Comparison of ENCODE assay signal across 24 cellular contexts in the genomic region with DNA sequence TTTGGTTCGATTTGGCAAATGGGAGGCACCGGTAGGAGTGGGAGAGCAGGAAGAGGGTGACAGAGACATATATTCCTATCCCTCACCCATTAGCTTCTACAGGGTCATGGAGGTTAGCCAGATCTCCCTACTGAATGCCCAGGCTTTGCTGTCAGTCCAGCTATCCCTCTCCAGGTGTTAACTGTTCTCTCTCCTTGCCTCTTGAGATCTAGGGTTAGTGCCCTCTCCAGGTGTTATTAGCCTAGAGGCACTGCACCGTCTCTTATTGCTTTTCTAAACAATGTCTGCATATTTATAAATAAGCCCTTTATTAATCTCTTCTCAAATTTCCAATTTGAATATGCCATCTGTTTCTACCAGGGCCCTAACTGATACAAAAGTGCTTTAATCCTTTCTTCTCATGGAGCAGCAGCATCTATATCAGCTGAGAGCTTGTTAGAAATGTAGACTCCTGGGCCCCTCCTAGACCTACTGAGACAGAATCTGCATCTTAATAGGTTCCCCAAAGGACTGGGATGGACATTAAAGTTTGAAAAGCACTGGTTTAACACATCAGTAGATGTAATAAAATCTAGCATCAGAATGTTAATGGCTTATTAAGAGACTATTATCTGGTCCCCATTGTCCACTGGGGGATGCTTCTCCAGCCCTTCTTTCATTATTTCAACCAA.
DNase-seq lines count a peak whose midpoint lies in the region; TF ChIP-seq lines count a peak whose summit lies in the region.
"Had no signal": no experiment of that assay in that cellular context is flagged by ENCODE, and none has a peak within 500 bp of the region (broad histone marks: within the 10 kb centered on the region; RNA-seq: fewer than 3 reads in every experiment).

No MANE protein-coding gene starts in this region.

- no peak overlapping the region for H3K9ac ChIP-seq in NT2/D1 (ENCODE audit: insufficient read length, low read depth)
- H3K9ac ChIP-seq in iPS-20b (ENCODE audit: low read depth, low read length): no peak overlapping the region
- H3K9ac ChIP-seq: BLaER1 treated with 17β-estradiol and CSF1 and Interleukin-3, amounts not matched to agents 10 nM and 100 nM had no signal

- H3K27me3 ChIP-seq in NT2/D1 (ENCODE audit: insufficient read depth, insufficient read length) (no peaks in the 10 kb centered on the region), iPS-20b (ENCODE audit: insufficient read depth, low read length) (peaks cover 16% of the 10 kb centered on the region), ascending aorta (no peaks in the 10 kb centered on the region)
- H3K27me3 ChIP-seq: BLaER1 treated with 17β-estradiol and CSF1 and Interleukin-3, amounts not matched to agents 10 nM and 100 nM had no signal

- H3K9me3 ChIP-seq in NT2/D1 (ENCODE audit: insufficient read depth, low read length): peaks cover 30% of the 10 kb centered on the region; the same call in 1 of the 2 replicates
- peaks cover 12% of the 10 kb centered on the region; the same call in 1 of the 2 replicates for H3K9me3 ChIP-seq in iPS-20b (ENCODE audit: insufficient read depth, low read depth, low read length)
- no peaks in the 10 kb centered on the region for H3K9me3 ChIP-seq in ascending aorta

- intact Hi-C loops in ascending aorta (cut with DNase I): no loop called here

- H3K4me3 ChIP-seq in NT2/D1 (ENCODE audit: insufficient read length, low read depth) (no peak overlapping the region), iPS-20b (ENCODE audit: low read length) (peak overlapping the region; percentile 34), ascending aorta (no peak overlapping the region)
- H3K4me3 ChIP-seq: BLaER1 treated with 17β-estradiol and CSF1 and Interleukin-3, amounts not matched to agents 10 nM and 100 nM; GM12878; K562 had no signal

- no peak for TF ChIP-seq CTCF in ascending aorta (IDR thresholded peaks at IDR 0.05)

- DNase-seq in NCI-H2171 treated with DMSO at 0.1 percent for 48 hours (lab: John Stamatoyannopoulos, UW) (peak; percentile 9), NCI-H2171 (lab: John Stamatoyannopoulos, UW) (no peak), NCI-H526 (lab: John Stamatoyannopoulos, UW) (peak; percentile 52 to 72), NT2/D1 (ENCODE audit: low read depth, low spot score) (peak; percentile 57), ascending aorta (ENCODE audit: low spot score in 2 of 2) (no peak), SKM-1 (lab: John Stamatoyannopoulos, UW; ENCODE audit: unreplicated experiment) (no peak), HPDE6-E6E7 (ENCODE audit: extremely low spot score) (no peak)
- DNase-seq: 8988T; Caco-2; CD4-positive, alpha-beta memory T cell; DMS 273 treated with DMSO at 0.1 percent for 48 hours; DMS79 treated with DMSO at 0.1 percent for 48 hours; GOT3; NCI-H1092 treated with DMSO at 0.1 percent for 48 hours; NCI-H1694; NCI-H2081 treated with DMSO at 0.1 percent for 48 hours; NCI-H226; NCI-H510A treated with DMSO at 0.1 percent for 48 hours; PC-3; Right ventricle myocardium superior had no signal

- H3K36me3 ChIP-seq in NT2/D1 (ENCODE audit: insufficient read depth, insufficient read length, low read length) (no peaks in the 10 kb centered on the region), iPS-20b (ENCODE audit: insufficient read depth, low read depth, low read length) (no peaks in the 10 kb centered on the region), ascending aorta (no peaks in the 10 kb centered on the region)
- H3K36me3 ChIP-seq: BLaER1 treated with 17β-estradiol and CSF1 and Interleukin-3, amounts not matched to agents 10 nM and 100 nM had no signal

- H3K27ac ChIP-seq in iPS-20b (ENCODE audit: low read length) (no peak overlapping the region), ascending aorta (no peak overlapping the region)
- H3K27ac ChIP-seq: BLaER1 treated with 17β-estradiol and CSF1 and Interleukin-3, amounts not matched to agents 10 nM and 100 nM had no signal

- H3K4me1 ChIP-seq in NT2/D1 (ENCODE audit: insufficient read depth, insufficient read length): no peaks in the 10 kb centered on the region
- peaks cover 14% of the 10 kb centered on the region; the same call in 1 of the 2 replicates for H3K4me1 ChIP-seq in iPS-20b (ENCODE audit: insufficient read depth, low read length)
- H3K4me1 ChIP-seq in ascending aorta: no peaks in the 10 kb centered on the region
- H3K4me1 ChIP-seq: BLaER1 treated with 17β-estradiol and CSF1 and Interleukin-3, amounts not matched to agents 10 nM and 100 nM; Caco-2 had no signal

Comparison
In these comparisons a context has a peak if more than half of its experiments do, and no peak if none do; other contexts are left out.
1. DNase-seq: peak in NCI-H2171 treated with DMSO at 0.1 percent for 48 hours (single experiment), NCI-H526 (2 of 2) and NT2/D1 (single experiment); none in NCI-H2171 (single experiment), ascending aorta (0 of 2), SKM-1 (single experiment) and HPDE6-E6E7 (single experiment).